Comparison of ENCODE assay signal across 12 cellular contexts in genomic region chr12:59036341-59036740, GRCh38.
"Had no signal": no experiment of that assay in that cellular context is flagged by ENCODE, and none has a peak within 500 bp of the region (broad histone marks: within the 10 kb centered on the region; RNA-seq: fewer than 3 reads in every experiment).

No MANE protein-coding gene starts in this region.

- DNase-seq: activated CD4-positive, alpha-beta T cell treated with anti-CD3 and anti-CD28 coated beads for 1 hour; activated CD4-positive, alpha-beta T cell treated with anti-CD3 and anti-CD28 coated beads, Interleukin-2, amount 50 U/mL, for 4 hours; activated naive CD4-positive, alpha-beta T cell treated with Interleukin-2 at 50 U/mL for 16 hours; activated T-cell treated with anti-CD3 and anti-CD28 coated beads for 4 hours; naive thymus-derived CD4-positive, alpha-beta T cell; SK-N-SH; T-helper 1 cell; T1000; testis; upper lobe of right lung had no signal

- FAIRE-seq: endothelial cell of umbilical vein had no signal

- H3K27ac ChIP-seq: neutrophil, upper lobe of right lung had no signal

- H3K9ac ChIP-seq: SK-N-SH had no signal

- H3K36me3 ChIP-seq: neutrophil, upper lobe of right lung had no signal

- H3K4me1 ChIP-seq: testis, upper lobe of right lung had no signal

- H3K9me3 ChIP-seq: neutrophil, SK-N-SH, testis, upper lobe of right lung had no signal

- H3K27me3 ChIP-seq: neutrophil, testis, upper lobe of right lung had no signal

- H3K4me2 ChIP-seq: SK-N-SH had no signal

- ATAC-seq: naive thymus-derived CD4-positive, alpha-beta T cell; upper lobe of right lung had no signal

- H3K4me3 ChIP-seq: testis, upper lobe of right lung had no signal
